ENCODE assay signal across 28 cellular contexts in the genomic region with DNA sequence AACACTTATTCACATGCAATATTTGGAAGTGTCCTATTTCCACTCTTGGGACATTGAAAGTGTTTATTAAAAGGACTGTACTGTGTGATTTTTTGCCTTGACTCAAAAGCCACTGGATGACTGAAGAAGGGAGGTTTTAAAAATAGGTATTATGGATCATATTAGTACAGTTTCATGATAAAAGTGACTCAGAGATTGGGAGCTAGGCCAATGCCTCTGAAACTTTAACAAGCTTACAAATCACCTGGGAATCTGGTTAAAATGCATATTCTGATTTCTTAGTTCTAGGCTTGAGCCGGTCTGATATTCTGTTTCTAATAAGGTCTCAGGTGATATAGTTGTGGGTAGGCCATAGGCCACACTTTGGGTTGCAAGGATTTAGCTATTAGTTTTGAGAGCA.
DNase-seq lines count a peak whose midpoint lies in the region; ATAC-seq and TF ChIP-seq lines count a peak whose summit lies in the region.
"Had no signal": no experiment of that assay in that cellular context is flagged by ENCODE, and none has a peak within 500 bp of the region (broad histone marks: within the 10 kb centered on the region; RNA-seq: fewer than 3 reads in every experiment).

No MANE protein-coding gene starts in this region.

- CTCF ChIA-PET in activated naive CD4-positive, alpha-beta T cell treated with anti-CD3 and anti-CD28 coated beads for 36 hours (lab: Charles Lee) = no interaction called here
- CTCF ChIA-PET in A673 (lab: Charles Lee) = interaction anchor here (1.1 kb wide), 1 partner anchor 188 kb away, joined by 3 read pairs; no protein-coding TSS in a partner anchor

- H3K4me3 Mint-ChIP-seq in CD14-positive monocyte = no peak overlapping the region
- H3K4me3 Mint-ChIP-seq in activated naive CD4-positive, alpha-beta T cell treated with anti-CD3 and anti-CD28 coated beads for 36 hours = no peak overlapping the region
- H3K4me3 Mint-ChIP-seq: nephron; stimulated activated naive CD8-positive, alpha-beta T cell treated with anti-CD3 and anti-CD28 coated beads, Interleukin-15, Interleukin-2, amounts not matched to agents 100 ng/mL and 50 ng/mL, for 24 hours; T-helper 17 cell; type B pancreatic cell had no signal

- H3K4me1 ChIP-seq in A673 (ENCODE audit: insufficient read depth, low read length, poor library complexity, severe bottlenecking) = peaks cover 33% of the 10 kb centered on the region

- no TSS peak for BruUV-seq in A673 (replicated peaks; lab: Mats Ljungman, UMichigan)

- H3K36me3 ChIP-seq in A673 (ENCODE audit: insufficient read depth, low read length, poor library complexity, severe bottlenecking) = peaks cover 4% of the 10 kb centered on the region

- peak overlapping the region in 4 of 7 donors; percentile 8 to 74 (median 60) for H3K27ac Mint-ChIP-seq in CD14-positive monocyte
- H3K27ac Mint-ChIP-seq in activated naive CD4-positive, alpha-beta T cell treated with anti-CD3 and anti-CD28 coated beads for 36 hours = no peak overlapping the region
- H3K27ac Mint-ChIP-seq: stimulated activated naive CD8-positive, alpha-beta T cell treated with anti-CD3 and anti-CD28 coated beads, Interleukin-15, Interleukin-2, amounts not matched to agents 100 ng/mL and 50 ng/mL, for 24 hours; T-helper 17 cell; type B pancreatic cell had no signal

- H3K4me1 Mint-ChIP-seq in CD14-positive monocyte = peaks cover 55% of the 10 kb centered on the region
- no peaks in the 10 kb centered on the region for H3K4me1 Mint-ChIP-seq in activated naive CD4-positive, alpha-beta T cell treated with anti-CD3 and anti-CD28 coated beads for 36 hours (ENCODE audit: low read depth)
- H3K4me1 Mint-ChIP-seq: nephron, T-helper 17 cell had no signal

- no peaks in the 10 kb centered on the region for H3K9me3 ChIP-seq in A673 (ENCODE audit: low read depth, low read length, poor library complexity, severe bottlenecking)
- H3K9me3 ChIP-seq: left lung had no signal

- no peaks in the 10 kb centered on the region for H3K27me3 ChIP-seq in dorsolateral prefrontal cortex
- no peaks in the 10 kb centered on the region for H3K27me3 ChIP-seq in A673 (replicated peaks; ENCODE audit: insufficient read depth, low read depth, low read length, poor library complexity)
- H3K27me3 ChIP-seq: hepatocyte, left lung had no signal

- peaks cover 0 to 9% (median 3%) of the 10 kb centered on the region in 7 donors for H3K9me3 Mint-ChIP-seq in CD14-positive monocyte
- no peaks in the 10 kb centered on the region for H3K9me3 Mint-ChIP-seq in activated naive CD4-positive, alpha-beta T cell treated with anti-CD3 and anti-CD28 coated beads for 36 hours
- H3K9me3 Mint-ChIP-seq: nephron, type B pancreatic cell had no signal

- H3K27ac ChIP-seq in dorsolateral prefrontal cortex (peak overlapping the region in 58 of 59 donors; percentile 59 to 97 (median 90)), A673 (ENCODE audit: low read depth, low read length, poor library complexity, severe bottlenecking) (no peak overlapping the region)
- H3K27ac ChIP-seq: hepatocyte had no signal

- POLR2A ChIA-PET in A673 (lab: Charles Lee; ENCODE audit: low non-redundant PET) = no interaction called here

- intact Hi-C loops in CD14-positive monocyte (cut with micrococcal nuclease) (loop anchor here in 1 of 2 donors (10.0 kb wide), 1 partner anchor 1353 kb away; the partner anchor contains the start of genes ARL5B and NSUN6), dorsolateral prefrontal cortex (cut with DNase I) (loop anchor here in 1 of 2 donors (10.0 kb wide), 1 partner anchor 193 kb away; the partner anchor contains the start of gene PLXDC2), A673 (cut with micrococcal nuclease; ENCODE audit: unreplicated experiment) (no loop called here)
- intact Hi-C loops in activated naive CD4-positive, alpha-beta T cell treated with anti-CD3 and anti-CD28 coated beads for 36 hours (cut with micrococcal nuclease) = no loop called here

- no peaks in the 10 kb centered on the region for H3K27me3 Mint-ChIP-seq in CD14-positive monocyte (ENCODE audit: low read depth in 3 of 3)
- H3K27me3 Mint-ChIP-seq in activated naive CD4-positive, alpha-beta T cell treated with anti-CD3 and anti-CD28 coated beads for 36 hours (ENCODE audit: low read depth) = no peaks in the 10 kb centered on the region
- H3K27me3 Mint-ChIP-seq: stimulated activated naive CD8-positive, alpha-beta T cell treated with anti-CD3 and anti-CD28 coated beads, Interleukin-15, Interleukin-2, amounts not matched to agents 100 ng/mL and 50 ng/mL, for 24 hours; T-helper 17 cell; type B pancreatic cell had no signal

- no peak for TF ChIP-seq CTCF in CD14-positive monocyte (IDR thresholded peaks at IDR 0.05)
- TF ChIP-seq CTCF in dorsolateral prefrontal cortex (IDR thresholded peaks at IDR 0.05 in 54 of 56, conservative IDR thresholded peaks at IDR 0.05 in 2 of 56; ENCODE audit: low read depth in 1 of 56, partially characterized antibody in 56 of 56) = no peak
- no peak for TF ChIP-seq CTCF in omental fat pad (IDR thresholded peaks at IDR 0.05)
- no peak for TF ChIP-seq CTCF in A673 (conservative IDR thresholded peaks at IDR 0.05; ENCODE audit: low read depth, low read length)

- peaks cover 55 to 58% of the 10 kb centered on the region in 2 donors for H3K36me3 Mint-ChIP-seq in CD14-positive monocyte
- H3K36me3 Mint-ChIP-seq in activated naive CD4-positive, alpha-beta T cell treated with anti-CD3 and anti-CD28 coated beads for 36 hours (ENCODE audit: low read depth) = no peaks in the 10 kb centered on the region

- peak; percentile 33 for ATAC-seq in omental fat pad (ENCODE audit: low FRiP score)
- ATAC-seq: K562, left lung, sciatic nerve, T-helper 17 cell had no signal

- H3K4me3 ChIP-seq in dorsolateral prefrontal cortex (no peak overlapping the region), A673 (ENCODE audit: low read depth, low read length, poor library complexity, severe bottlenecking) (no peak overlapping the region)
- H3K4me3 ChIP-seq: hepatocyte, K562, left lung had no signal

- no peak for DNase-seq in CD14-positive monocyte (ENCODE audit: low spot score)
- DNase-seq in amniotic epithelial cell (ENCODE audit: low read depth) = peak; percentile 36
- no peak for DNase-seq in dorsolateral prefrontal cortex
- no peak for DNase-seq in omental fat pad (ENCODE audit: low spot score)
- no peak for DNase-seq in middle frontal gyrus (ENCODE audit: extremely low spot score, low spot score)
- DNase-seq in activated naive CD4-positive, alpha-beta T cell treated with anti-CD3 and anti-CD28 coated beads for 36 hours = no peak
- no peak for DNase-seq in A673 (ENCODE audit: low spot score)
- no peak for DNase-seq in COLO829 (ENCODE audit: low spot score)
- DNase-seq: activated gamma-delta T cell treated with Interleukin-2 at 50 U/mL for 16 hours; activated T-cell treated with anti-CD3 and anti-CD28 coated beads, Interleukin-2, amount 50 U/mL, for 1 hour; COR-L47; DMS79 treated with DMSO at 0.1 percent for 48 hours; effector CD4-positive, alpha-beta T cell; erythroblast; GOT3; left lung; NCI-H146; NCI-H2171; NCI-H526 treated with DMSO at 0.1 percent for 48 hours; RPMI8226; stimulated activated CD4-positive, alpha-beta T cell treated with anti-CD3 and anti-CD28 coated beads, Interleukin-15, amount 100 ng/mL, for 24 hours; T-helper 17 cell had no signal
